35 cellular contexts compared by ENCODE assay signal in genomic region chr4:152221816-152222516, GRCh38.
"Had no signal": no experiment of that assay in that cellular context is flagged by ENCODE, and none has a peak within 500 bp of the region (broad histone marks: within the 10 kb centered on the region; RNA-seq: fewer than 3 reads in every experiment).

No MANE protein-coding gene starts in this region.

- H3K9me3 ChIP-seq: ascending aorta, colonic mucosa, mucosa of descending colon, psoas muscle, sigmoid colon, stomach, thyroid gland, upper lobe of left lung, vagina had no signal

- H3K36me3 Mint-ChIP-seq: activated naive CD8-positive, alpha-beta T cell treated with anti-CD3 and anti-CD28 coated beads, Interleukin-2, amount 10 ng/mL, durations not matched to agents 7 days and 5 days; brain; stimulated activated naive B cell treated with anti-CD40 and anti-IgM and Interleukin-4, amounts not matched to agents 10 μg/mL and 1 μg/mL and 100 μg/mL, for 72 hours had no signal

- H3K9me3 Mint-ChIP-seq: activated naive CD8-positive, alpha-beta T cell treated with anti-CD3 and anti-CD28 coated beads, Interleukin-2, amount 10 ng/mL, durations not matched to agents 7 days and 5 days; brain; effector memory CD8-positive, alpha-beta T cell; neural crest cell; stimulated activated naive B cell treated with anti-CD40 and anti-IgM and Interleukin-4, amounts not matched to agents 10 μg/mL and 1 μg/mL and 100 μg/mL, for 72 hours had no signal

- H3K4me3 Mint-ChIP-seq: activated naive CD8-positive, alpha-beta T cell treated with anti-CD3 and anti-CD28 coated beads, Interleukin-2, amount 10 ng/mL, durations not matched to agents 7 days and 5 days; brain; effector memory CD8-positive, alpha-beta T cell; neural crest cell; stimulated activated naive B cell treated with anti-CD40 and anti-IgM and Interleukin-4, amounts not matched to agents 10 μg/mL and 1 μg/mL and 100 μg/mL, for 72 hours had no signal

- ATAC-seq: activated CD4-positive, CD25-positive, alpha-beta regulatory T cell treated with anti-CD3 and anti-CD28 coated beads, Interleukin-2, amount 50 U/mL, for 24 hours; effector memory CD8-positive, alpha-beta T cell; gastroesophageal sphincter; mucosa of descending colon; psoas muscle; stimulated activated naive B cell treated with anti-CD40 and anti-IgM and Interleukin-4, amounts not matched to agents 10 μg/mL and 1 μg/mL and 100 μg/mL, for 72 hours had no signal

- H3K36me3 ChIP-seq: ascending aorta, cardiac muscle cell, colonic mucosa, gastroesophageal sphincter, left ventricle myocardium inferior, sigmoid colon, stomach, thyroid gland, upper lobe of left lung, vagina, WERI-Rb-1 had no signal

- H3K27me3 ChIP-seq: ascending aorta, cardiac muscle cell, colonic mucosa, gastroesophageal sphincter, hepatocyte, sigmoid colon, stomach, thyroid gland, upper lobe of left lung, vagina had no signal

- H3K27ac Mint-ChIP-seq: activated naive CD8-positive, alpha-beta T cell treated with anti-CD3 and anti-CD28 coated beads, Interleukin-2, amount 10 ng/mL, durations not matched to agents 7 days and 5 days; brain; stimulated activated naive B cell treated with anti-CD40 and anti-IgM and Interleukin-4, amounts not matched to agents 10 μg/mL and 1 μg/mL and 100 μg/mL, for 72 hours had no signal

- H2AFZ ChIP-seq: hepatocyte, parathyroid adenoma had no signal

- H3K27me3 Mint-ChIP-seq: activated naive CD8-positive, alpha-beta T cell treated with anti-CD3 and anti-CD28 coated beads, Interleukin-2, amount 10 ng/mL, durations not matched to agents 7 days and 5 days; brain; effector memory CD8-positive, alpha-beta T cell; stimulated activated naive B cell treated with anti-CD40 and anti-IgM and Interleukin-4, amounts not matched to agents 10 μg/mL and 1 μg/mL and 100 μg/mL, for 72 hours had no signal

- H3K79me2 ChIP-seq: hepatocyte, parathyroid adenoma had no signal

- H3K4me1 Mint-ChIP-seq: activated naive CD8-positive, alpha-beta T cell treated with anti-CD3 and anti-CD28 coated beads, Interleukin-2, amount 10 ng/mL, durations not matched to agents 7 days and 5 days; stimulated activated naive B cell treated with anti-CD40 and anti-IgM and Interleukin-4, amounts not matched to agents 10 μg/mL and 1 μg/mL and 100 μg/mL, for 72 hours had no signal

- H3K4me1 ChIP-seq: ascending aorta, colonic mucosa, gastroesophageal sphincter, left ventricle myocardium inferior, parathyroid adenoma, psoas muscle, sigmoid colon, stomach, thyroid gland, upper lobe of left lung, vagina had no signal

- H3K27ac ChIP-seq: ascending aorta, cardiac muscle cell, colonic mucosa, gastroesophageal sphincter, hepatocyte, left ventricle myocardium inferior, parathyroid adenoma, psoas muscle, sigmoid colon, stomach, thyroid gland, upper lobe of left lung, vagina, WERI-Rb-1 had no signal

- DNase-seq: activated CD4-positive, alpha-beta T cell treated with anti-CD3 and anti-CD28 coated beads, Interleukin-2, amount 50 U/mL, for 1 hour; activated CD8-positive, alpha-beta memory T cell treated with anti-CD3 and anti-CD28 coated beads for 24 hours; activated gamma-delta T cell; activated naive CD8-positive, alpha-beta T cell treated with anti-CD3 and anti-CD28 coated beads, Interleukin-2, amount 10 ng/mL, durations not matched to agents 7 days and 5 days; activated T-cell treated with anti-CD3 and anti-CD28 coated beads, Interleukin-2, amount 50 U/mL, for 1 hour; cerebellar nuclear complex; colonic mucosa; effector memory CD8-positive, alpha-beta T cell; erythroblast; islet precursor cell; left ventricle myocardium inferior; mesendoderm; mucosa of descending colon; occipital lobe; psoas muscle; sigmoid colon; stimulated activated CD4-positive, alpha-beta T cell treated with anti-CD3 and anti-CD28 coated beads, Interleukin-1b, Interleukin-23, amount 100 ng/mL, for 48 hours; stimulated activated CD4-positive, alpha-beta T cell treated with anti-CD3 and anti-CD28 coated beads, Interleukin-4, amount 100 ng/mL, for 4 hours; stimulated activated naive B cell treated with anti-CD40 and anti-IgM and Interleukin-4, amounts not matched to agents 10 μg/mL and 1 μg/mL and 100 μg/mL, for 72 hours; stomach; T1000; thyroid gland; upper lobe of left lung; WERI-Rb-1 had no signal

- H3K4me3 ChIP-seq: ascending aorta, cardiac muscle cell, colonic mucosa, gastroesophageal sphincter, hepatocyte, left ventricle myocardium inferior, lung, mucosa of descending colon, psoas muscle, sigmoid colon, smooth muscle cell, stomach, thyroid gland, upper lobe of left lung, vagina had no signal

- H3K4me2 ChIP-seq: hepatocyte, smooth muscle cell had no signal

- H3K9ac ChIP-seq: parathyroid adenoma had no signal
